8 cellular contexts compared by ENCODE assay signal in genomic region chr21:46661211-46661625, GRCh38. TPM values are rescaled to one million over a fixed set of nuclear protein-coding genes. Genes with fewer than 3 reads are reported as not detected.
DNase-seq lines count a peak whose midpoint lies in the region; ATAC-seq, FAIRE-seq and TF ChIP-seq lines count a peak whose summit lies in the region.

No MANE protein-coding gene starts in this region.

- H3K4me3 Mint-ChIP-seq in activated B cell treated with CpG ODN at 0.5 μM for 24 hours: no peak overlapping the region

- peak overlapping the region; percentile 62; the same call in 1 of the 2 replicates for H2AFZ ChIP-seq in H1 (ENCODE audit: low read length)
- H2AFZ ChIP-seq in mesenchymal stem cell (ENCODE audit: low read depth, low read length): no peak overlapping the region

- ATAC-seq in activated B cell treated with CpG ODN at 0.5 μM for 24 hours (ENCODE audit: low read depth) (peak; percentile 64), HG03432 (IDR thresholded peaks at IDR 0.05; ENCODE audit: unreplicated experiment) (no peak)

- no peaks in the 10 kb centered on the region; the same call in 1 of the 2 replicates for H3K23me2 ChIP-seq in H1 (ENCODE audit: low read depth, low read length)

- H3K9me3 ChIP-seq in H1 (ENCODE audit: insufficient read depth in 2 of 2, low read depth in 1 of 2, low read length in 1 of 2) (no peaks in the 10 kb centered on the region), mesenchymal stem cell (ENCODE audit: control insufficient read depth, low read length) (no peaks in the 10 kb centered on the region), tibial nerve (peaks cover 0 to 3% (median 0%) of the 10 kb centered on the region in 4 donors)

- no peak overlapping the region for H2BK12ac ChIP-seq in H1 (ENCODE audit: low read depth, low read length)
- no peak overlapping the region for H2BK12ac ChIP-seq in mesenchymal stem cell (ENCODE audit: low read length in 2 of 2)

- peaks cover 0 to 5% of the 10 kb centered on the region in 2 experiments for H4K20me1 ChIP-seq in H1 (replicated peaks in 1 of 2; ENCODE audit: control insufficient read depth in 1 of 2, insufficient read depth in 2 of 2, low read length in 2 of 2)

- peaks cover 66% of the 10 kb centered on the region for H3K36me3 Mint-ChIP-seq in activated B cell treated with CpG ODN at 0.5 μM for 24 hours (ENCODE audit: low read depth)

- TF ChIP-seq POLR2A in H1 (IDR thresholded peaks at IDR 0.05; ENCODE audit: control extremely low read depth in 1 of 2, low read depth in 2 of 2, low read length in 2 of 2) (no peak), tibial nerve (IDR thresholded peaks at IDR 0.05) (no peak)

- TF ChIP-seq EP300 in H1 (IDR thresholded peaks at IDR 0.05; ENCODE audit: borderline replicate concordance in 1 of 2, low read depth in 2 of 2, low read length in 2 of 2) (no peak), tibial nerve (IDR thresholded peaks at IDR 0.05) (no peak)

- H3K4me3 ChIP-seq in H1 (ENCODE audit: extremely low read depth in 1 of 4, insufficient read depth in 2 of 4, low read depth in 3 of 4, low read length in 4 of 4) (peak overlapping the region in 3 of 4 experiments; percentile 31 to 51 (median 32); a peak in 4 of 8 replicates), mesenchymal stem cell (ENCODE audit: insufficient read depth in 1 of 2, low read depth in 1 of 2, low read length in 2 of 2) (peak overlapping the region in 1 of 2 experiments; percentile 46), tibial nerve (peak overlapping the region; percentile 6 to 46 (median 24))

- TF ChIP-seq CTCF in activated B cell treated with CpG ODN at 0.5 μM for 24 hours (IDR thresholded peaks at IDR 0.05) (no peak), H1 (IDR thresholded peaks at IDR 0.05; ENCODE audit: control extremely low read depth in 1 of 3, insufficient read depth in 1 of 3, low read depth in 1 of 3, low read length in 3 of 3) (peak; percentile 72 to 84 (median 78)), tibial nerve (IDR thresholded peaks at IDR 0.05) (peak; percentile 75 to 91 (median 78))

- no peak for FAIRE-seq in H1 (lab: Jason Lieb, UNC)

- peak; percentile 82 to 91 for TF ChIP-seq RAD21 in H1 (IDR thresholded peaks at IDR 0.05 in 1 of 2, conservative IDR thresholded peaks at IDR 0.05 in 1 of 2; ENCODE audit: low read depth in 2 of 2, low read length in 2 of 2)

- peak overlapping the region; percentile 21 for H3K4ac ChIP-seq in H1 (replicated peaks; ENCODE audit: insufficient read length, low read depth, low read length)
- no peak overlapping the region for H3K4ac ChIP-seq in mesenchymal stem cell (ENCODE audit: low read depth in 1 of 2, low read length in 2 of 2)

- 7% methylated on average over 18 of the region's 29 CpGs; no CpG with 5 or more reads in 1 of the 2 experiments for whole genome bisulfite sequencing in H1 (ENCODE audit: extremely low coverage in 1 of 2, insufficient coverage in 1 of 2, insufficient read length in 1 of 2, insufficient replicate concordance in 2 of 2, low coverage in 1 of 2, low lambda C conversion rate in 2 of 2, missing lambda C conversion rate in 1 of 2), 2 experiments
- 16% methylated on average over 28 of the region's 29 CpGs for WGBS in mesenchymal stem cell
- 25 to 29% methylated on average over 29 of the region's 29 CpGs for WGBS in tibial nerve, 2 donors

- H3K4me1 ChIP-seq in H1 (replicated peaks in 1 of 4; ENCODE audit: control insufficient read depth in 3 of 4, insufficient read depth in 4 of 4, low read length in 3 of 4): no peaks in the 10 kb centered on the region; a peak in 1 of 7 replicates
- H3K4me1 ChIP-seq in mesenchymal stem cell (ENCODE audit: control insufficient read depth, insufficient read depth, low read depth, low read length): peaks cover 4% of the 10 kb centered on the region
- peaks cover 0 to 5% (median 1%) of the 10 kb centered on the region in 4 donors for H3K4me1 ChIP-seq in tibial nerve

- H3K36me3 ChIP-seq in H1 (ENCODE audit: control insufficient read depth in 2 of 4, insufficient read depth in 4 of 4, low read length in 3 of 4): peaks cover 0 to 5% (median 0%) of the 10 kb centered on the region in 4 experiments; a peak in 2 of 8 replicates
- peaks cover 60 to 75% of the 10 kb centered on the region in 2 experiments for H3K36me3 ChIP-seq in mesenchymal stem cell (ENCODE audit: control insufficient read depth in 1 of 2, insufficient read depth in 2 of 2, low read depth in 1 of 2, low read length in 2 of 2)
- H3K36me3 ChIP-seq in tibial nerve: peaks cover 0 to 90% (median 0%) of the 10 kb centered on the region in 3 donors

- H2BK15ac ChIP-seq in H1 (ENCODE audit: low read length) (no peak overlapping the region), mesenchymal stem cell (ENCODE audit: low read depth, poor library complexity, severe bottlenecking) (no peak overlapping the region)

- no peak overlapping the region for H2BK20ac ChIP-seq in H1 (ENCODE audit: low read length)

- peak; percentile 72 for DNase-seq in activated T-cell treated with anti-CD3 and anti-CD28 coated beads, Interleukin-2, amount 50 U/mL, for 1 hour
- DNase-seq in activated T-cell treated with anti-CD3 and anti-CD28 coated beads for 4 hours: no peak
- no peak for DNase-seq in activated B cell treated with CpG ODN at 0.5 μM for 24 hours
- peak; percentile 61 to 82 for DNase-seq in H1 (ENCODE audit: low read depth in 1 of 2, low spot score in 2 of 2)
- DNase-seq in mesenchymal stem cell: peak; percentile 79
- DNase-seq in tibial nerve (ENCODE audit: low spot score in 2 of 2): peak; percentile 23 to 43
- no peak for DNase-seq in GDM1 (lab: John Stamatoyannopoulos, UW)

- H3K4me2 ChIP-seq in H1 (ENCODE audit: insufficient read depth in 1 of 2, low read depth in 2 of 2, low read length in 2 of 2): peak overlapping the region; percentile 60 to 77
- no peak overlapping the region for H3K4me2 ChIP-seq in mesenchymal stem cell (ENCODE audit: low read length, poor library complexity, severe bottlenecking)

- H2BK120ac ChIP-seq in H1 (replicated peaks; ENCODE audit: low read depth, low read length): no peak overlapping the region
- H2BK120ac ChIP-seq in mesenchymal stem cell (ENCODE audit: low read depth, low read length): no peak overlapping the region

- H4K91ac ChIP-seq in H1 (replicated peaks; ENCODE audit: insufficient read length, low read length) (no peak overlapping the region), mesenchymal stem cell (ENCODE audit: low read length) (no peak overlapping the region)

- H3K4me1 Mint-ChIP-seq in activated B cell treated with CpG ODN at 0.5 μM for 24 hours: peaks cover 3% of the 10 kb centered on the region

- H2AK5ac ChIP-seq in H1 (ENCODE audit: low read depth, low read length) (no peak overlapping the region), mesenchymal stem cell (ENCODE audit: low read length, severe bottlenecking) (no peak overlapping the region)

- peak overlapping the region; percentile 92 for H4K8ac ChIP-seq in H1 (ENCODE audit: extremely low read depth, insufficient read depth, low read length)
- H4K8ac ChIP-seq in mesenchymal stem cell (ENCODE audit: low read length): no peak overlapping the region

- no peak overlapping the region for H3K23ac ChIP-seq in H1 (ENCODE audit: insufficient read length)
- no peak overlapping the region for H3K23ac ChIP-seq in mesenchymal stem cell (ENCODE audit: low read length in 2 of 2)

- H3K18ac ChIP-seq in H1 (ENCODE audit: extremely low read depth, low read length) (no peak overlapping the region), mesenchymal stem cell (ENCODE audit: low read depth in 1 of 2, low read length in 2 of 2) (no peak overlapping the region)

- no peaks in the 10 kb centered on the region for H3K27me3 Mint-ChIP-seq in activated B cell treated with CpG ODN at 0.5 μM for 24 hours

- CTCF ChIA-PET in activated B cell treated with CpG ODN at 0.5 μM for 24 hours (lab: Charles Lee) (no interaction called here), H1 (lab: Charles Lee; ENCODE audit: partially characterized antibody) (interaction anchor here (0.8 to 1.1 kb wide), 4 partner anchors 8 to 129 kb away, joined by 3 to 4 read pairs (median 3); no protein-coding TSS in a partner anchor)

- H3K27me3 ChIP-seq in H1 (replicated peaks in 1 of 4; ENCODE audit: control insufficient read depth in 3 of 4, extremely low read depth in 1 of 4, insufficient read depth in 3 of 4, low read length in 3 of 4): no peaks in the 10 kb centered on the region
- H3K27me3 ChIP-seq in mesenchymal stem cell (ENCODE audit: control insufficient read depth in 1 of 2, insufficient read depth in 1 of 2, low read length in 2 of 2): no peaks in the 10 kb centered on the region
- no peaks in the 10 kb centered on the region for H3K27me3 ChIP-seq in tibial nerve

- no peak overlapping the region for H3K27ac Mint-ChIP-seq in activated B cell treated with CpG ODN at 0.5 μM for 24 hours

- intact Hi-C loops in activated B cell treated with CpG ODN at 0.5 μM for 24 hours (cut with micrococcal nuclease): no loop called here

- H3K79me1 ChIP-seq in H1 (ENCODE audit: low read depth, low read length): no peaks in the 10 kb centered on the region; the same call in 1 of the 2 replicates
- H3K79me1 ChIP-seq in mesenchymal stem cell (replicated peaks; ENCODE audit: low read length, poor library complexity, severe bottlenecking): peaks cover 26% of the 10 kb centered on the region

- no peaks in the 10 kb centered on the region for H3K79me2 ChIP-seq in H1 (ENCODE audit: control insufficient read depth in 1 of 2, insufficient read depth in 2 of 2, low read length in 2 of 2)

- POLR2A ChIA-PET in activated B cell treated with CpG ODN at 0.5 μM for 24 hours (lab: Charles Lee) (no interaction called here), H1 (lab: Charles Lee; ENCODE audit: partially characterized antibody) (interaction anchor here (1.2 kb wide), 1 partner anchor 25 kb away, joined by 3 read pairs; the partner anchor contains the start of gene PRMT2)

- H3K56ac ChIP-seq in H1 (replicated peaks; ENCODE audit: insufficient read length, low read depth, low read length): no peak overlapping the region

- H3K14ac ChIP-seq in H1 (ENCODE audit: insufficient read length): no peak overlapping the region
- no peak overlapping the region for H3K14ac ChIP-seq in mesenchymal stem cell (ENCODE audit: low read length in 2 of 2)

- no peak overlapping the region for H4K5ac ChIP-seq in H1 (ENCODE audit: insufficient read length, low read depth, low read length)

- no peak overlapping the region; the same call in 1 of the 2 replicates for H2BK5ac ChIP-seq in H1 (ENCODE audit: low read depth, low read length)
- H2BK5ac ChIP-seq in mesenchymal stem cell (ENCODE audit: low read depth, low read length, poor library complexity, severe bottlenecking): no peak overlapping the region

- no peak overlapping the region for H3K9ac ChIP-seq in H1 (replicated peaks in 1 of 4; ENCODE audit: extremely low read depth in 1 of 4, low read depth in 3 of 4, low read length in 3 of 4)
- peak overlapping the region; percentile 70 for H3K9ac ChIP-seq in mesenchymal stem cell (ENCODE audit: low read length)

- no peak overlapping the region for H3K27ac ChIP-seq in H1 (ENCODE audit: low read depth, low read length)
- H3K27ac ChIP-seq in mesenchymal stem cell (ENCODE audit: low read length, poor library complexity, severe bottlenecking): no peak overlapping the region
- H3K27ac ChIP-seq in tibial nerve: peak overlapping the region; percentile 11 to 86 (median 44)

- H3K9me3 Mint-ChIP-seq in activated B cell treated with CpG ODN at 0.5 μM for 24 hours: peaks cover 5% of the 10 kb centered on the region

RNA-seq across cellular contexts. Expression of gene PRMT2, which starts 25.7 kb away (rescaled TPM):
- total RNA-seq in activated B cell treated with CpG ODN at 0.5 μM for 24 hours (48.5 and 52.4 TPM in 2 replicates), tibial nerve (100 to 1,000 TPM; 104 to 132 (median 115) TPM)
- 45.8 and 47.2 TPM in 2 replicates for total RNA-seq in H1 (2021; fragmentation: NEBNext Ultra II Directional; extraction: Animal tissue kit (Norgen Biotek cat#: 25700))
- polyA plus RNA-seq in H1 (2011; rRNA removed): 59.2 and 72.2 TPM in 2 replicates
- polyA plus RNA-seq in H1 (2011; cell fraction: cytosol; rRNA removed): 80.9 TPM
- polyA plus RNA-seq in H1 (2011; cell fraction: nucleus; rRNA removed): 94.3 TPM
- 48.7 to 64.9 TPM (median 59.2 TPM) in 4 replicates for polyA plus RNA-seq in H1 (2012, experiment 1 of 2)
- 20.8 TPM for polyA plus RNA-seq in H1 (2012, experiment 2 of 2)
- 27.6 TPM for polyA plus RNA-seq in H1 (2013, experiment 1 of 2)
- polyA plus RNA-seq in H1 (2013, experiment 2 of 2): 27.7 TPM
- polyA minus RNA-seq in H1 (2011; rRNA and poly(A)+ RNA removed): 55.1 and 56.6 TPM in 2 replicates
- 16.7 TPM for polyA minus RNA-seq in H1 (2011; cell fraction: cytosol; rRNA and poly(A)+ RNA removed)
- 34.1 TPM for polyA minus RNA-seq in H1 (2011; cell fraction: nucleus; rRNA and poly(A)+ RNA removed)
- 52.5 TPM for polyA plus RNA-seq in mesenchymal stem cell (2013, experiment 1 of 2)
- polyA plus RNA-seq in mesenchymal stem cell (2013, experiment 2 of 2): 50.4 TPM

RNA-seq across cellular contexts. Expression of gene S100B, which starts 56.3 kb away (rescaled TPM):
- total RNA-seq in activated B cell treated with CpG ODN at 0.5 μM for 24 hours (not detected in 2 replicates), tibial nerve (1,000 to 10,000 TPM in 1 of 4 donors, 100 to 1,000 TPM in 3; 260 to 1,153 (median 828) TPM)
- total RNA-seq in H1 (2021; fragmentation: NEBNext Ultra II Directional; extraction: Animal tissue kit (Norgen Biotek cat#: 25700)): 0.38 and 0.69 TPM in 2 replicates
- 0.36 and 0.47 TPM in 2 replicates for polyA plus RNA-seq in H1 (2011; rRNA removed)
- 0.66 TPM for polyA plus RNA-seq in H1 (2011; cell fraction: cytosol; rRNA removed)
- 0.19 TPM for polyA plus RNA-seq in H1 (2011; cell fraction: nucleus; rRNA removed)
- 0.23 to 1.3 TPM (median 0.77 TPM) in 4 replicates for polyA plus RNA-seq in H1 (2012, experiment 1 of 2)
- polyA plus RNA-seq in H1 (2012, experiment 2 of 2): not detected
- polyA plus RNA-seq in H1 (2013, experiment 1 of 2): 0.63 TPM
- 0.55 TPM for polyA plus RNA-seq in H1 (2013, experiment 2 of 2)
- polyA minus RNA-seq in H1 (2011; rRNA and poly(A)+ RNA removed): 0.38 TPM in 1 of 2 replicates, not detected in the other
- polyA minus RNA-seq in H1 (2011; cell fraction: cytosol; rRNA and poly(A)+ RNA removed): not detected
- polyA minus RNA-seq in H1 (2011; cell fraction: nucleus; rRNA and poly(A)+ RNA removed): 0.80 TPM
- not detected for polyA plus RNA-seq in mesenchymal stem cell (2013, experiment 1 of 2)
- not detected for polyA plus RNA-seq in mesenchymal stem cell (2013, experiment 2 of 2)

Comparison
In these comparisons a context has a peak if more than half of its experiments do, and no peak if none do; other contexts are left out.
1. DNase-seq: peak in activated T-cell treated with anti-CD3 and anti-CD28 coated beads, Interleukin-2, amount 50 U/mL, for 1 hour (single experiment), H1 (2 of 2), mesenchymal stem cell (single experiment) and tibial nerve (2 of 2); none in activated T-cell treated with anti-CD3 and anti-CD28 coated beads for 4 hours (single experiment), activated B cell treated with CpG ODN at 0.5 μM for 24 hours (single experiment) and GDM1 (single experiment).
2. H3K27ac ChIP-seq: peak in tibial nerve (4 of 4); none in H1 (single experiment) and mesenchymal stem cell (single experiment).
3. RNA of gene S100B, which starts 56.3 kb away (total RNA-seq): 260 to 1,153 TPM in tibial nerve; 0.38 to 0.69 TPM in H1 and not detected in activated B cell treated with CpG ODN at 0.5 μM for 24 hours; every median in the first group is over 100 times any median in the second.